Comparison of ENCODE assay signal across 20 cellular contexts in genomic region chr15:83561661-83562060, GRCh38.
A peak's percentile ranks its signal among the peaks of the same experiment; 100 is the strongest.
DNase-seq lines count a peak whose midpoint lies in the region; TF ChIP-seq lines count a peak whose summit lies in the region.
"Had no signal": no experiment of that assay in that cellular context is flagged by ENCODE, and none has a peak within 500 bp of the region (broad histone marks: within the 10 kb centered on the region; RNA-seq: fewer than 3 reads in every experiment).

No MANE protein-coding gene starts in this region.

- BruUV-seq in MCF 10A (replicated peaks; lab: Mats Ljungman, UMichigan) (no TSS peak), mammary epithelial cell (replicated peaks; lab: Mats Ljungman, UMichigan) (no TSS peak)

- H4K8ac ChIP-seq in mesenchymal stem cell (ENCODE audit: low read length), result no peak overlapping the region

- H3K79me2 ChIP-seq in mammary epithelial cell (ENCODE audit: insufficient read depth, low read length), result no peaks in the 10 kb centered on the region

- DNase-seq in MCF 10A (ENCODE audit: unreplicated experiment) (peak; percentile 35), breast epithelium (ENCODE audit: low spot score in 2 of 2) (no peak), mammary epithelial cell (peak; percentile 43), mesenchymal stem cell (peak; percentile 5), NCI-H1417 (lab: John Stamatoyannopoulos, UW) (no peak), esophagus squamous epithelium (lab: John Stamatoyannopoulos, UW) (no peak), NOMO-1 treated with DMSO at 0.1 percent for 48 hours (lab: John Stamatoyannopoulos, UW; ENCODE audit: unreplicated experiment) (no peak)
- DNase-seq: Caco-2; CD4-positive, alpha-beta T cell; DMS79; Karpas-422; MM.1S; NCI-H1092 treated with DMSO at 0.1 percent for 48 hours; NCI-H1694; NCI-H2081 treated with DMSO at 0.1 percent for 48 hours; NCI-H2227 treated with DMSO at 0.1 percent for 48 hours; NCI-H510A treated with DMSO at 0.1 percent for 48 hours; PC-9 had no signal

- H2AFZ ChIP-seq in mammary epithelial cell (ENCODE audit: low read depth, low read length) (no peak overlapping the region), mesenchymal stem cell (ENCODE audit: low read depth, low read length) (no peak overlapping the region)
- H2AFZ ChIP-seq: PC-9 had no signal

- no peak overlapping the region for H4K91ac ChIP-seq in mesenchymal stem cell (ENCODE audit: low read length)

- no peaks in the 10 kb centered on the region for H3K9me3 ChIP-seq in breast epithelium
- no peaks in the 10 kb centered on the region for H3K9me3 ChIP-seq in mammary epithelial cell (replicated peaks; ENCODE audit: insufficient read depth, low read length)
- no peaks in the 10 kb centered on the region for H3K9me3 ChIP-seq in mesenchymal stem cell (ENCODE audit: control insufficient read depth, low read length)
- no peaks in the 10 kb centered on the region for H3K9me3 ChIP-seq in esophagus squamous epithelium
- H3K9me3 ChIP-seq: A549, Caco-2, SJSA1 had no signal

- no peaks in the 10 kb centered on the region for H3K27me3 Mint-ChIP-seq in MCF 10A (ENCODE audit: insufficient read depth, unreplicated experiment)

- CTCF ChIA-PET in MCF 10A (lab: Yijun Ruan, JAX) (interaction anchor here (0.6 to 13.0 kb wide), 13 partner anchors 10 to 475 kb away, joined by 3 to 186 read pairs (median 6); partner anchors contain the start of gene SH3GL3), mammary epithelial cell (lab: Charles Lee; ENCODE audit: low non-redundant PET) (interaction anchor here (0.7 kb wide), 1 partner anchor 22 kb away, joined by 3 read pairs; no protein-coding TSS in a partner anchor)

- TF ChIP-seq POLR2A in breast epithelium (IDR thresholded peaks at IDR 0.05) (no peak), esophagus squamous epithelium (IDR thresholded peaks at IDR 0.05) (no peak)

- no peak for TF ChIP-seq CTCF in MCF 10A (IDR thresholded peaks at IDR 0.05; ENCODE audit: unreplicated experiment)
- no peak for TF ChIP-seq CTCF in breast epithelium (IDR thresholded peaks at IDR 0.05)
- TF ChIP-seq CTCF in mammary epithelial cell (conservative IDR thresholded peaks at IDR 0.05 in 1 of 2, IDR thresholded peaks at IDR 0.05 in 1 of 2; ENCODE audit: extremely low read depth in 1 of 2, insufficient read depth in 1 of 2, low read depth in 1 of 2, low read length in 2 of 2), result no peak
- TF ChIP-seq CTCF in esophagus squamous epithelium (IDR thresholded peaks at IDR 0.05), result no peak

- no peak overlapping the region for H3K18ac ChIP-seq in mesenchymal stem cell (ENCODE audit: low read depth in 1 of 2, low read length in 2 of 2)

- H3K4me3 ChIP-seq in breast epithelium (no peak overlapping the region), mammary epithelial cell (replicated peaks in 1 of 3; ENCODE audit: insufficient read depth in 1 of 3, low read depth in 2 of 3, low read length in 3 of 3) (no peak overlapping the region), mesenchymal stem cell (ENCODE audit: insufficient read depth in 1 of 2, low read depth in 1 of 2, low read length in 2 of 2) (no peak overlapping the region), esophagus squamous epithelium (no peak overlapping the region)
- H3K4me3 ChIP-seq: A549, PC-9, SJSA1 had no signal

- POLR2A ChIA-PET in MCF 10A (lab: Yijun Ruan, JAX), result interaction anchor here (0.6 to 1.3 kb wide), 4 partner anchors 72 to 313 kb away, joined by 3 to 5 read pairs (median 4); partner anchors contain the start of gene SH3GL3

- no peak overlapping the region for H2BK12ac ChIP-seq in mesenchymal stem cell (ENCODE audit: low read length in 2 of 2)

- H2BK15ac ChIP-seq in mesenchymal stem cell (ENCODE audit: low read depth, poor library complexity, severe bottlenecking), result no peak overlapping the region

- no peaks in the 10 kb centered on the region for H3K79me1 ChIP-seq in mesenchymal stem cell (replicated peaks; ENCODE audit: low read length, poor library complexity, severe bottlenecking)

- H2BK120ac ChIP-seq in mesenchymal stem cell (ENCODE audit: low read depth, low read length), result no peak overlapping the region

- H3K23ac ChIP-seq in mesenchymal stem cell (ENCODE audit: low read length in 2 of 2), result no peak overlapping the region

- peaks cover 6% of the 10 kb centered on the region for H3K4me1 Mint-ChIP-seq in MCF 10A (ENCODE audit: insufficient read depth, unreplicated experiment)

- H3K4me2 ChIP-seq in mammary epithelial cell (ENCODE audit: insufficient read depth, low read depth, low read length) (no peak overlapping the region), mesenchymal stem cell (ENCODE audit: low read length, poor library complexity, severe bottlenecking) (no peak overlapping the region)
- H3K4me2 ChIP-seq: A549, PC-9 had no signal

- intact Hi-C loops in MCF 10A (cut with micrococcal nuclease), result no loop called here
- intact Hi-C loops in breast epithelium (cut with DNase I; ENCODE audit: low total_unique reads), result no loop called here
- intact Hi-C loops in mammary epithelial cell (cut with micrococcal nuclease), result no loop called here
- intact Hi-C loops in esophagus squamous epithelium (cut with DNase I), result no loop called here

- no peaks in the 10 kb centered on the region for H3K36me3 ChIP-seq in breast epithelium
- H3K36me3 ChIP-seq in mammary epithelial cell (ENCODE audit: insufficient read depth, low read length), result no peaks in the 10 kb centered on the region
- H3K36me3 ChIP-seq in mesenchymal stem cell (ENCODE audit: control insufficient read depth in 1 of 2, insufficient read depth in 2 of 2, low read depth in 1 of 2, low read length in 2 of 2), result no peaks in the 10 kb centered on the region
- H3K36me3 ChIP-seq in esophagus squamous epithelium, result no peaks in the 10 kb centered on the region
- H3K36me3 ChIP-seq: SJSA1 had no signal

- no peaks in the 10 kb centered on the region for H3K36me3 Mint-ChIP-seq in MCF 10A (ENCODE audit: insufficient read depth, unreplicated experiment)

- H3K4ac ChIP-seq in mesenchymal stem cell (ENCODE audit: low read depth in 1 of 2, low read length in 2 of 2), result no peak overlapping the region

- H3K4me1 ChIP-seq in breast epithelium (no peaks in the 10 kb centered on the region), mammary epithelial cell (ENCODE audit: insufficient read depth, low read length) (peaks cover 3% of the 10 kb centered on the region), mesenchymal stem cell (ENCODE audit: control insufficient read depth, insufficient read depth, low read depth, low read length) (no peaks in the 10 kb centered on the region), esophagus squamous epithelium (peaks cover 0 to 9% (median 0%) of the 10 kb centered on the region in 3 donors)
- H3K4me1 ChIP-seq: A549, Caco-2, SJSA1 had no signal

- no peaks in the 10 kb centered on the region for H3K27me3 ChIP-seq in breast epithelium
- no peaks in the 10 kb centered on the region for H3K27me3 ChIP-seq in mammary epithelial cell (ENCODE audit: insufficient read depth, low read length)
- H3K27me3 ChIP-seq in mesenchymal stem cell (ENCODE audit: control insufficient read depth in 1 of 2, insufficient read depth in 1 of 2, low read length in 2 of 2), result peaks cover 3 to 7% of the 10 kb centered on the region in 2 experiments
- H3K27me3 ChIP-seq in esophagus squamous epithelium, result peaks cover 0 to 3% (median 0%) of the 10 kb centered on the region in 4 donors
- H3K27me3 ChIP-seq: SJSA1 had no signal

- no peak overlapping the region for H3K9ac ChIP-seq in mammary epithelial cell (ENCODE audit: insufficient read depth, low read length)
- H3K9ac ChIP-seq in mesenchymal stem cell (ENCODE audit: low read length), result no peak overlapping the region

- no peaks in the 10 kb centered on the region for H3K9me3 Mint-ChIP-seq in MCF 10A (ENCODE audit: unreplicated experiment)
- H3K9me3 Mint-ChIP-seq: CD4-positive, alpha-beta T cell had no signal

- no peak overlapping the region for H3K27ac Mint-ChIP-seq in MCF 10A (ENCODE audit: low read depth, unreplicated experiment)
- H3K27ac Mint-ChIP-seq: CD4-positive, alpha-beta T cell had no signal

- H2AK5ac ChIP-seq in mesenchymal stem cell (ENCODE audit: low read length, severe bottlenecking), result no peak overlapping the region

- no peak overlapping the region for H3K4me3 Mint-ChIP-seq in MCF 10A (ENCODE audit: unreplicated experiment)
- H3K4me3 Mint-ChIP-seq: CD4-positive, alpha-beta T cell had no signal

- in situ Hi-C loops in mammary epithelial cell (cut with MboI; ENCODE audit: low sequenced_read_pairs in 2 of 2), result loop anchor here in 1 of 2 donors (10.0 kb wide), 2 partner anchors 183 to 473 kb away; no protein-coding TSS in a partner anchor

- dilution Hi-C loops in mammary epithelial cell (cut with HindIII; ENCODE audit: low sequenced_read_pairs), result no loop called here

- H4K20me1 ChIP-seq in mammary epithelial cell (ENCODE audit: insufficient read depth, low read length), result no peaks in the 10 kb centered on the region

- H2BK5ac ChIP-seq in mesenchymal stem cell (ENCODE audit: low read depth, low read length, poor library complexity, severe bottlenecking), result no peak overlapping the region

- no peak overlapping the region for H3K27ac ChIP-seq in breast epithelium
- no peak overlapping the region for H3K27ac ChIP-seq in mammary epithelial cell (ENCODE audit: insufficient read depth, low read depth, low read length)
- no peak overlapping the region for H3K27ac ChIP-seq in mesenchymal stem cell (ENCODE audit: low read length, poor library complexity, severe bottlenecking)
- no peak overlapping the region for H3K27ac ChIP-seq in esophagus squamous epithelium
- H3K27ac ChIP-seq: A549, PC-9, SJSA1 had no signal

- H3K14ac ChIP-seq in mesenchymal stem cell (ENCODE audit: low read length in 2 of 2), result no peak overlapping the region

Comparison
In these comparisons a context has a peak if more than half of its experiments do, and no peak if none do; other contexts are left out.
1. DNase-seq: peak in MCF 10A (single experiment), mammary epithelial cell (single experiment) and mesenchymal stem cell (single experiment); none in breast epithelium (0 of 2), NCI-H1417 (0 of 3), esophagus squamous epithelium (single experiment) and NOMO-1 treated with DMSO at 0.1 percent for 48 hours (single experiment).